20 cellular contexts compared by ENCODE assay signal in the genomic region with DNA sequence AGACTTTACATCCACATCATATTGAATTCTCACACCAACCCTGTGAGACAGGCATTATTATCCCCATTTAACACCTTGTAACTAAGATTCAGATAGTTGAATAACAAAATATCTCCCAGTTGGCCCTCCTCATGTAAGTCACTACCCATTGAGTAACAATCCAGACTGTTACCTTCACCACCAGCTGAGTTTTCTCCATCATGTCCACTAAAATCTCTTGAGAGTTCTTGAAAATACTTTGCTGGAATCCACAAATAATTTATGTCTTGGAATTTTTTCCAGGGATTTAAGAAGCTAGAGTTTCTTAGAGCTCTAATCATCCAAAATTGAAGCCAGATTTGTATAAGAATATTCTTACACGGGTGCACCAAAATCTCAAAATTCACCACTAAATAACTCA.
"Had no signal": no experiment of that assay in that cellular context is flagged by ENCODE, and none has a peak within 500 bp of the region (broad histone marks: within the 10 kb centered on the region; RNA-seq: fewer than 3 reads in every experiment).

No MANE protein-coding gene starts in this region.

- H3K9me3 ChIP-seq: esophagus squamous epithelium, gastrocnemius medialis, heart left ventricle, pancreas, sigmoid colon, spleen, tibial nerve had no signal

- H3K36me3 ChIP-seq: pancreas, tibial nerve had no signal

- ATAC-seq: activated naive CD8-positive, alpha-beta T cell treated with anti-CD3 and anti-CD28 coated beads, Interleukin-2, amount 50 U/mL, for 24 hours; activated T-cell treated with anti-CD3 and anti-CD28 coated beads, Interleukin-2, amount 50 U/mL, for 4 hours; gastrocnemius medialis; naive thymus-derived CD8-positive, alpha-beta T cell had no signal

- DNase-seq: activated CD4-positive, alpha-beta T cell treated with anti-CD3 and anti-CD28 coated beads, Interleukin-2, amount 10 ng/mL, durations not matched to agents 24 days and 14 days; activated CD8-positive, alpha-beta memory T cell treated with anti-CD3 and anti-CD28 coated beads, Interleukin-2, amount 50 U/mL, for 4 hours; activated effector memory CD4-positive, alpha-beta T cell treated with Interleukin-2 at 50 U/mL for 16 hours; activated naive CD4-positive, alpha-beta T cell treated with anti-CD3 and anti-CD28 coated beads, Interleukin-2, amount 10 ng/mL, durations not matched to agents 7 days and 5 days; activated naive CD8-positive, alpha-beta T cell treated with anti-CD3 and anti-CD28 coated beads, Interleukin-2, amount 50 U/mL, for 24 hours; activated T-cell treated with anti-CD3 and anti-CD28 coated beads, Interleukin-2, amount 50 U/mL, for 4 hours; aorta; cortex of kidney; esophagus squamous epithelium; gastrocnemius medialis; heart left ventricle; kidney glomerular epithelial cell; naive thymus-derived CD8-positive, alpha-beta T cell; pancreas; sigmoid colon; spleen; stimulated activated CD8-positive, alpha-beta memory T cell treated with anti-CD3 and anti-CD28 coated beads, Interleukin-4, amount 100 ng/mL, for 48 hours; stimulated activated naive CD4-positive, alpha-beta T cell had no signal

- H3K4me3 ChIP-seq: esophagus squamous epithelium, gastrocnemius medialis, heart left ventricle, pancreas, sigmoid colon, spleen had no signal

- H3K4me1 ChIP-seq: gastrocnemius medialis, pancreas had no signal

- FAIRE-seq: pancreas, urothelium cell line had no signal

- H3K27ac ChIP-seq: esophagus squamous epithelium, gastrocnemius medialis, pancreas, spleen had no signal

- H3K27me3 ChIP-seq: esophagus squamous epithelium, gastrocnemius medialis, heart left ventricle, pancreas, sigmoid colon, spleen, tibial nerve had no signal
